Comparison of ENCODE assay signal across 22 cellular contexts in genomic region chr20:38602185-38602581, GRCh38. TPM values are rescaled to one million over a fixed set of nuclear protein-coding genes. Genes with fewer than 3 reads are reported as not detected.
DNase-seq lines count a peak whose midpoint lies in the region; FAIRE-seq and TF ChIP-seq lines count a peak whose summit lies in the region.
"Had no signal": no experiment of that assay in that cellular context is flagged by ENCODE, and none has a peak within 500 bp of the region (broad histone marks: within the 10 kb centered on the region; RNA-seq: fewer than 3 reads in every experiment).

No MANE protein-coding gene starts in this region.

- no peak for DNase-seq in HFFc6
- no peak for DNase-seq in astrocyte (ENCODE audit: low read depth)
- DNase-seq in iPS DF 6.9 (ENCODE audit: low read depth, low spot score), result no peak
- DNase-seq in trophoblast cell, result no peak
- no peak for DNase-seq in CD8-positive, alpha-beta memory T cell
- DNase-seq in erythroblast (lab: John Stamatoyannopoulos, UW), result no peak
- no peak for DNase-seq in activated naive CD4-positive, alpha-beta T cell treated with anti-CD3 and anti-CD28 coated beads, Interleukin-2, amount 50 U/mL, for 16 hours
- DNase-seq: cortex of kidney; naive B cell; NCI-H1694 treated with DMSO at 0.1 percent for 48 hours; NCI-H226; ovary; stimulated activated naive CD4-positive, alpha-beta T cell; T1000; thyroid gland had no signal

- peaks cover 24% of the 10 kb centered on the region for H3K4me1 Mint-ChIP-seq in HFFc6 (ENCODE audit: low read depth)
- peaks cover 7% of the 10 kb centered on the region for H3K4me1 Mint-ChIP-seq in astrocyte (ENCODE audit: low read depth, unreplicated experiment)
- peaks cover 6 to 13% (median 7%) of the 10 kb centered on the region in 3 donors for H3K4me1 Mint-ChIP-seq in CD8-positive, alpha-beta memory T cell

- H3K14ac ChIP-seq in trophoblast cell (ENCODE audit: low read length), result no peak overlapping the region

- H2BK5ac ChIP-seq in trophoblast cell (ENCODE audit: low read depth, low read length, poor library complexity), result no peak overlapping the region

- CTCF ChIA-PET in CD8-positive, alpha-beta memory T cell (lab: Charles Lee), result no interaction called here

- peak overlapping the region; percentile 70 for H2BK120ac ChIP-seq in trophoblast cell (ENCODE audit: insufficient read depth, low read length, poor library complexity)

- H3K9me3 ChIP-seq in astrocyte (ENCODE audit: insufficient read depth, low read depth, low read length), result no peaks in the 10 kb centered on the region
- no peaks in the 10 kb centered on the region for H3K9me3 ChIP-seq in iPS DF 6.9 (ENCODE audit: control insufficient read depth, insufficient read depth, low read length)
- peaks cover 2% of the 10 kb centered on the region for H3K9me3 ChIP-seq in trophoblast cell (ENCODE audit: insufficient read depth, low read depth, low read length)
- no peaks in the 10 kb centered on the region for H3K9me3 ChIP-seq in CD8-positive, alpha-beta memory T cell (ENCODE audit: low read length)
- H3K9me3 ChIP-seq: gastroesophageal sphincter, ovary, thyroid gland had no signal

- no peak overlapping the region for H3K4ac ChIP-seq in trophoblast cell (ENCODE audit: low read depth, low read length)

- peak overlapping the region; percentile 60 for H4K91ac ChIP-seq in trophoblast cell (ENCODE audit: low read depth, low read length)

- TF ChIP-seq POLR2A in erythroblast (IDR thresholded peaks at IDR 0.05; ENCODE audit: low read length), result no peak

- H3K4me3 ChIP-seq in astrocyte (ENCODE audit: insufficient read depth, low read depth, low read length) (no peak overlapping the region), iPS DF 6.9 (ENCODE audit: low read length) (peak overlapping the region; percentile 34; the same call in 1 of the 2 replicates), trophoblast cell (ENCODE audit: low read depth, low read length) (peak overlapping the region; percentile 67)
- no peak overlapping the region for H3K4me3 ChIP-seq in CD8-positive, alpha-beta memory T cell (ENCODE audit: low read length)
- H3K4me3 ChIP-seq: gastroesophageal sphincter, ovary, thyroid gland had no signal

- H3K9ac ChIP-seq in astrocyte (ENCODE audit: low read length), result no peak overlapping the region
- H3K9ac ChIP-seq in trophoblast cell (ENCODE audit: low read length), result no peak overlapping the region

- H4K12ac ChIP-seq in trophoblast cell (ENCODE audit: low read depth, low read length), result no peak overlapping the region

- H3K23ac ChIP-seq in trophoblast cell (ENCODE audit: low read length), result no peak overlapping the region

- H3K27me3 Mint-ChIP-seq in HFFc6 (ENCODE audit: insufficient read depth) (peaks cover 24% of the 10 kb centered on the region), astrocyte (ENCODE audit: low read depth, unreplicated experiment) (peaks cover 13% of the 10 kb centered on the region)
- H3K27me3 Mint-ChIP-seq in CD8-positive, alpha-beta memory T cell, result peaks cover 54 to 74% of the 10 kb centered on the region in 2 donors

- H3K79me2 ChIP-seq in astrocyte (ENCODE audit: insufficient read depth, low read length) (no peaks in the 10 kb centered on the region), trophoblast cell (ENCODE audit: control insufficient read depth, insufficient read depth, low read length, poor library complexity) (no peaks in the 10 kb centered on the region)

- H2AFZ ChIP-seq in astrocyte (ENCODE audit: low read depth, low read length) (peak overlapping the region; percentile 75), trophoblast cell (ENCODE audit: insufficient read depth, low read length, poor library complexity) (no peak overlapping the region)

- no peak overlapping the region for H3K18ac ChIP-seq in trophoblast cell (ENCODE audit: low read length)

- H3K36me3 Mint-ChIP-seq in HFFc6 (ENCODE audit: low read depth), result no peaks in the 10 kb centered on the region
- no peaks in the 10 kb centered on the region for H3K36me3 Mint-ChIP-seq in astrocyte (ENCODE audit: low read depth, unreplicated experiment)
- H3K36me3 Mint-ChIP-seq in CD8-positive, alpha-beta memory T cell, result no peaks in the 10 kb centered on the region
- H3K36me3 Mint-ChIP-seq: activated naive CD4-positive, alpha-beta T cell treated with anti-CD3 and anti-CD28 coated beads, Interleukin-2, amount 50 U/mL, for 24 hours; IgD-negative memory B cell; naive B cell had no signal

- H3K36me3 ChIP-seq in astrocyte (ENCODE audit: insufficient read depth, low read length) (no peaks in the 10 kb centered on the region), iPS DF 6.9 (ENCODE audit: control insufficient read depth, insufficient read depth, low read length) (no peaks in the 10 kb centered on the region), trophoblast cell (ENCODE audit: control insufficient read depth in 1 of 2, insufficient read depth in 2 of 2, low read length in 2 of 2) (no peaks in the 10 kb centered on the region)
- H3K36me3 ChIP-seq in CD8-positive, alpha-beta memory T cell (ENCODE audit: insufficient read depth, low read length), result no peaks in the 10 kb centered on the region
- H3K36me3 ChIP-seq: gastroesophageal sphincter, ovary, thyroid gland had no signal

- peaks cover 11% of the 10 kb centered on the region for H3K4me1 ChIP-seq in astrocyte (ENCODE audit: insufficient read depth, low read length)
- peaks cover 2% of the 10 kb centered on the region; the same call in 1 of the 2 replicates for H3K4me1 ChIP-seq in iPS DF 6.9 (ENCODE audit: control insufficient read depth, insufficient read depth, low read length)
- peaks cover 28 to 29% of the 10 kb centered on the region in 2 experiments for H3K4me1 ChIP-seq in trophoblast cell (ENCODE audit: control insufficient read depth in 1 of 2, insufficient read depth in 2 of 2, low read length in 2 of 2)
- no peaks in the 10 kb centered on the region for H3K4me1 ChIP-seq in CD8-positive, alpha-beta memory T cell (ENCODE audit: insufficient read depth, low read length)

- H3K9me3 Mint-ChIP-seq in HFFc6 (no peaks in the 10 kb centered on the region), astrocyte (ENCODE audit: unreplicated experiment) (no peaks in the 10 kb centered on the region)
- H3K9me3 Mint-ChIP-seq in CD8-positive, alpha-beta memory T cell, result peaks cover 0 to 3% (median 0%) of the 10 kb centered on the region in 5 donors
- H3K9me3 Mint-ChIP-seq: activated naive CD4-positive, alpha-beta T cell treated with anti-CD3 and anti-CD28 coated beads, Interleukin-2, amount 50 U/mL, for 24 hours; IgD-negative memory B cell had no signal

- TF ChIP-seq CTCF in HFFc6 (IDR thresholded peaks at IDR 0.05) (no peak), astrocyte (IDR thresholded peaks at IDR 0.05; ENCODE audit: insufficient read depth, low read depth, low read length) (no peak)

- peak overlapping the region; percentile 83 for H3K4me2 ChIP-seq in astrocyte (ENCODE audit: low read length)
- H3K4me2 ChIP-seq in trophoblast cell (ENCODE audit: low read length), result peak overlapping the region; percentile 44

- H3K27me3 ChIP-seq in astrocyte (ENCODE audit: insufficient read depth, low read length) (peaks cover 22% of the 10 kb centered on the region), iPS DF 6.9 (ENCODE audit: control insufficient read depth, insufficient read depth, low read length) (no peaks in the 10 kb centered on the region), trophoblast cell (ENCODE audit: insufficient read depth, low read length) (no peaks in the 10 kb centered on the region)
- peaks cover 23% of the 10 kb centered on the region for H3K27me3 ChIP-seq in CD8-positive, alpha-beta memory T cell (ENCODE audit: insufficient read depth, low read length, poor library complexity, severe bottlenecking)
- H3K27me3 ChIP-seq: ovary, thyroid gland had no signal

- no CpG with 5 or more reads among the region's 5 CpGs for whole genome bisulfite sequencing in iPS DF 6.9 (ENCODE audit: insufficient coverage, insufficient read length)
- WGBS in trophoblast cell (ENCODE audit: extremely low coverage, insufficient coverage, insufficient read length), result no CpG with 5 or more reads among the region's 5 CpGs

- no peak overlapping the region for H2AK5ac ChIP-seq in trophoblast cell (ENCODE audit: low read length)

- H3K27ac Mint-ChIP-seq in HFFc6, result no peak overlapping the region
- no peak overlapping the region for H3K27ac Mint-ChIP-seq in astrocyte (ENCODE audit: unreplicated experiment)
- H3K27ac Mint-ChIP-seq in CD8-positive, alpha-beta memory T cell, result peak overlapping the region in 1 of 8 donors; percentile 34
- H3K27ac Mint-ChIP-seq: activated naive CD4-positive, alpha-beta T cell treated with anti-CD3 and anti-CD28 coated beads, Interleukin-2, amount 50 U/mL, for 24 hours; IgD-negative memory B cell; naive B cell had no signal

- H3K27ac ChIP-seq in astrocyte (ENCODE audit: low read depth, low read length), result no peak overlapping the region
- no peak overlapping the region for H3K27ac ChIP-seq in iPS DF 6.9 (ENCODE audit: low read length)
- no peak overlapping the region for H3K27ac ChIP-seq in trophoblast cell (ENCODE audit: low read depth, low read length)
- H3K27ac ChIP-seq in CD8-positive, alpha-beta memory T cell (ENCODE audit: low read depth, low read length), result no peak overlapping the region
- H3K27ac ChIP-seq: gastroesophageal sphincter, ovary, thyroid gland had no signal

- POLR2A ChIA-PET in CD8-positive, alpha-beta memory T cell (lab: Charles Lee), result no interaction called here

- H3K4me3 Mint-ChIP-seq in HFFc6 (peak overlapping the region; percentile 82; the same call in 1 of the 2 replicates), astrocyte (ENCODE audit: unreplicated experiment) (no peak overlapping the region)
- H3K4me3 Mint-ChIP-seq in CD8-positive, alpha-beta memory T cell, result no peak overlapping the region
- H3K4me3 Mint-ChIP-seq: activated naive CD4-positive, alpha-beta T cell treated with anti-CD3 and anti-CD28 coated beads, Interleukin-2, amount 50 U/mL, for 24 hours had no signal

- peaks cover 20% of the 10 kb centered on the region for H3K79me1 ChIP-seq in trophoblast cell (ENCODE audit: low read length)

- H4K20me1 ChIP-seq in astrocyte (ENCODE audit: insufficient read depth, low read length), result no peaks in the 10 kb centered on the region

- H2BK12ac ChIP-seq in trophoblast cell (ENCODE audit: low read length), result peak overlapping the region; percentile 42

- no peak for FAIRE-seq in astrocyte (lab: Jason Lieb, UNC)

- peak overlapping the region; percentile 72 for H4K8ac ChIP-seq in trophoblast cell (ENCODE audit: low read depth, low read length)

RNA-seq across cellular contexts. Expression of gene ARHGAP40, which starts 0.6 kb away (rescaled TPM):
- total RNA-seq in HFFc6 (2021; fragmentation: NEBNext Ultra II Directional; extraction: Animal tissue kit (Norgen Biotek cat#: 25700)), result under 1 TPM in 5 of 6 experiments, not detected in 1; 0.09 to 0.75 (median 0.48) TPM
- 0.27 TPM in 1 of 2 replicates, not detected in the other for total RNA-seq in astrocyte
- polyA plus RNA-seq in trophoblast cell (2013), result 5.5 and 5.7 TPM in 2 replicates
- total RNA-seq in CD8-positive, alpha-beta memory T cell, result not detected
- not detected for polyA plus RNA-seq in CD8-positive, alpha-beta memory T cell
- total RNA-seq: Daoy, gastroesophageal sphincter, ovary, RPMI7951, sciatic nerve had no signal
- polyA plus RNA-seq: IgD-negative memory B cell, ovary had no signal

RNA-seq across cellular contexts. Expression of gene ADIG, which starts 21.2 kb away (rescaled TPM):
- not detected for total RNA-seq in HFFc6 (2021; fragmentation: NEBNext Ultra II Directional; extraction: Animal tissue kit (Norgen Biotek cat#: 25700))
- total RNA-seq in astrocyte, result not detected in 2 replicates
- polyA plus RNA-seq in trophoblast cell (2013), result not detected in 2 replicates
- not detected for total RNA-seq in CD8-positive, alpha-beta memory T cell
- not detected for polyA plus RNA-seq in CD8-positive, alpha-beta memory T cell
- total RNA-seq: Daoy, gastroesophageal sphincter, lower leg skin, ovary, RPMI7951, sciatic nerve had no signal
- polyA plus RNA-seq: IgD-negative memory B cell, ovary had no signal

Comparison
In these comparisons a context has a peak if more than half of its experiments do, and no peak if none do; other contexts are left out.
1. H3K4me3 ChIP-seq: peak in iPS DF 6.9 (single experiment) and trophoblast cell (single experiment); none in astrocyte (single experiment) and CD8-positive, alpha-beta memory T cell (single experiment).